ENCODE assay signal across 8 cellular contexts in genomic region chr1:231395051-231395995, GRCh38. TPM values are rescaled to one million over a fixed set of nuclear protein-coding genes. Genes with fewer than 3 reads are reported as not detected.
A peak's percentile ranks its signal among the peaks of the same experiment; 100 is the strongest.
DNase-seq lines count a peak whose midpoint lies in the region; ATAC-seq and TF ChIP-seq lines count a peak whose summit lies in the region.

No MANE protein-coding gene starts in this region.

- DNase-seq in GM04503 (ENCODE audit: low read depth), result peak; percentile 92
- DNase-seq in T1000 (lab: John Stamatoyannopoulos, UW), result peak; percentile 42
- DNase-seq in Right ventricle myocardium superior, result no peak
- no peak for DNase-seq in gastrocnemius medialis
- DNase-seq in activated CD8-positive, alpha-beta memory T cell treated with anti-CD3 and anti-CD28 coated beads for 24 hours, result no peak
- DNase-seq in Ammon's horn (ENCODE audit: low spot score), result no peak
- DNase-seq in activated CD8-positive, alpha-beta T cell treated with anti-CD3 and anti-CD28 coated beads for 36 hours, result no peak

- TF ChIP-seq CTCF in gastrocnemius medialis (IDR thresholded peaks at IDR 0.05 in 4 of 5, conservative IDR thresholded peaks at IDR 0.05 in 1 of 5), result no peak
- TF ChIP-seq CTCF in activated CD8-positive, alpha-beta T cell treated with anti-CD3 and anti-CD28 coated beads for 36 hours (IDR thresholded peaks at IDR 0.05), result no peak

- H3K36me3 Mint-ChIP-seq in activated CD8-positive, alpha-beta T cell treated with anti-CD3 and anti-CD28 coated beads for 36 hours (ENCODE audit: low read depth), result peaks cover 23% of the 10 kb centered on the region

- peak overlapping the region; percentile 65 to 75 (median 70) for H3K27ac ChIP-seq in gastrocnemius medialis

- no peak overlapping the region for H3K4me3 Mint-ChIP-seq in activated CD8-positive, alpha-beta T cell treated with anti-CD3 and anti-CD28 coated beads for 36 hours

- H3K27me3 Mint-ChIP-seq in activated CD8-positive, alpha-beta T cell treated with anti-CD3 and anti-CD28 coated beads for 36 hours, result no peaks in the 10 kb centered on the region

- peak; percentile 76 for ATAC-seq in Right ventricle myocardium superior (ENCODE audit: poor library complexity)
- peak; percentile 54 to 74 for ATAC-seq in gastrocnemius medialis
- no peak for ATAC-seq in activated CD8-positive, alpha-beta T cell treated with anti-CD3 and anti-CD28 coated beads for 36 hours
- no peak for ATAC-seq in GM21381 (IDR thresholded peaks at IDR 0.05; ENCODE audit: unreplicated experiment)

- peaks cover 73 to 74% of the 10 kb centered on the region in 2 donors for H3K4me1 ChIP-seq in gastrocnemius medialis

- no peak overlapping the region for H3K4me3 ChIP-seq in gastrocnemius medialis

- H3K36me3 ChIP-seq in gastrocnemius medialis, result peaks cover 0 to 6% of the 10 kb centered on the region in 2 donors

- TF ChIP-seq POLR2A in gastrocnemius medialis (IDR thresholded peaks at IDR 0.05), result peak in 1 of 2 donors; percentile 10

- in situ Hi-C loops in gastrocnemius medialis (cut with MboI; ENCODE audit: low sequenced_read_pairs in 4 of 4), result no loop called here

- intact Hi-C loops in Right ventricle myocardium superior (cut with DNase I) (no loop called here), gastrocnemius medialis (cut with DNase I; ENCODE audit: low total_unique reads) (no loop called here)
- intact Hi-C loops in activated CD8-positive, alpha-beta T cell treated with anti-CD3 and anti-CD28 coated beads for 36 hours (cut with micrococcal nuclease), result no loop called here

- no peak overlapping the region for H3K27ac Mint-ChIP-seq in activated CD8-positive, alpha-beta T cell treated with anti-CD3 and anti-CD28 coated beads for 36 hours

- POLR2A ChIA-PET in activated CD8-positive, alpha-beta T cell treated with anti-CD3 and anti-CD28 coated beads for 36 hours (lab: Charles Lee), result interaction anchor here (1.0 kb wide), 1 partner anchor 24 kb away, joined by 3 read pairs; no protein-coding TSS in a partner anchor

- CTCF ChIA-PET in activated CD8-positive, alpha-beta T cell treated with anti-CD3 and anti-CD28 coated beads for 36 hours (lab: Charles Lee), result no interaction called here

- no peaks in the 10 kb centered on the region for H3K27me3 ChIP-seq in gastrocnemius medialis

- no peaks in the 10 kb centered on the region for H3K9me3 Mint-ChIP-seq in activated CD8-positive, alpha-beta T cell treated with anti-CD3 and anti-CD28 coated beads for 36 hours

- peaks cover 63% of the 10 kb centered on the region for H3K4me1 Mint-ChIP-seq in activated CD8-positive, alpha-beta T cell treated with anti-CD3 and anti-CD28 coated beads for 36 hours (ENCODE audit: low read depth)

- H3K9me3 ChIP-seq in gastrocnemius medialis, result no peaks in the 10 kb centered on the region

RNA-seq across cellular contexts. Expression of gene EGLN1, which starts 26.8 kb away (rescaled TPM):
- total RNA-seq in Right ventricle myocardium superior (75.2 TPM), gastrocnemius medialis (100 to 1,000 TPM; 500 to 862 (median 706) TPM)
- 10 to 100 TPM; 46.5 to 47.2 TPM for total RNA-seq in activated CD8-positive, alpha-beta T cell treated with anti-CD3 and anti-CD28 coated beads for 36 hours

RNA-seq across cellular contexts. Expression of gene SPRTN, which starts 57.2 kb away (rescaled TPM):
- 6.9 TPM for total RNA-seq in Right ventricle myocardium superior
- total RNA-seq in gastrocnemius medialis, result 10 to 100 TPM in 3 of 4 donors, 1 to 10 TPM in 1; 8.7 to 15.1 (median 10.7) TPM
- total RNA-seq in activated CD8-positive, alpha-beta T cell treated with anti-CD3 and anti-CD28 coated beads for 36 hours, result 1 to 10 TPM; 6.8 to 7.7 TPM

RNA-seq across cellular contexts. Expression of gene EXOC8, which starts 57.7 kb away (rescaled TPM):
- total RNA-seq in Right ventricle myocardium superior, result 10.7 TPM
- total RNA-seq in gastrocnemius medialis, result 10 to 100 TPM; 25.4 to 50.9 (median 38.2) TPM
- 10 to 100 TPM; 12.8 to 13.7 TPM for total RNA-seq in activated CD8-positive, alpha-beta T cell treated with anti-CD3 and anti-CD28 coated beads for 36 hours

Comparison
In these comparisons a context has a peak if more than half of its experiments do, and no peak if none do; other contexts are left out.
1. DNase-seq: peak in GM04503 (single experiment) and T1000 (single experiment); none in Right ventricle myocardium superior (single experiment), gastrocnemius medialis (0 of 2), activated CD8-positive, alpha-beta memory T cell treated with anti-CD3 and anti-CD28 coated beads for 24 hours (single experiment), Ammon's horn (single experiment) and activated CD8-positive, alpha-beta T cell treated with anti-CD3 and anti-CD28 coated beads for 36 hours (single experiment).
2. ATAC-seq: peak in Right ventricle myocardium superior (single experiment) and gastrocnemius medialis (2 of 2); none in activated CD8-positive, alpha-beta T cell treated with anti-CD3 and anti-CD28 coated beads for 36 hours (single experiment) and GM21381 (single experiment).